ENCODE assay signal across 9 cellular contexts in the genomic region with DNA sequence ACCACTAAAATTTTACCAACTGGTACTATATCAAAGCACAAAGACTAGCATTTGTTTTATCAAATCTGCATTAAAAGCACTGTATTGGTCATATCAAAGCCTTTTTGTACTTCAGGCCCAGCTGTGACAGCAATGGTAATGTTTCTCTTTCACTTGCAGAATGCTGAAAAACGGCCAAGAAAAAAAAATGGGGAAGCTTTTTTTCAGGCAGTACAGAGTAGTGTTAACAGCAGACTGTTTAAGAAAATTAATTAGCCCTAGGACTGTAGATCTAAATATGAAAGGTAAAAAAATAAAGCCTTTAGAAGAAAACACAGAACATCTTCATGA. TPM values are rescaled to one million over a fixed set of nuclear protein-coding genes. Genes with fewer than 3 reads are reported as not detected.
DNase-seq lines count a peak whose midpoint lies in the region; ATAC-seq, FAIRE-seq and TF ChIP-seq lines count a peak whose summit lies in the region.
"Had no signal": no experiment of that assay in that cellular context is flagged by ENCODE, and none has a peak within 500 bp of the region (broad histone marks: within the 10 kb centered on the region; RNA-seq: fewer than 3 reads in every experiment).

No MANE protein-coding gene starts in this region.

- H3K9me3 ChIP-seq in osteoblast (ENCODE audit: low read depth, low read length), result no peaks in the 10 kb centered on the region

- H3K36me3 ChIP-seq in osteoblast (ENCODE audit: insufficient read depth, low read length), result no peaks in the 10 kb centered on the region

- H3K4me3 ChIP-seq in osteoblast (ENCODE audit: insufficient read depth, low read length), result peak overlapping the region; percentile 6

- peaks cover 40% of the 10 kb centered on the region for H4K20me1 ChIP-seq in osteoblast (ENCODE audit: insufficient read depth, low read length)

- H3K4me2 ChIP-seq in osteoblast (ENCODE audit: insufficient read depth, low read length), result peak overlapping the region; percentile 57

- H2AFZ ChIP-seq in osteoblast (ENCODE audit: low read length), result no peak overlapping the region

- DNase-seq in NOMO-1 (lab: John Stamatoyannopoulos, UW; ENCODE audit: unreplicated experiment in 2 of 2) (peak; percentile 71 to 86), osteoblast (ENCODE audit: insufficient read length, low spot score, missing footprints) (peak; percentile 70), SW480 (ENCODE audit: low spot score) (no peak), NCI-H146 (lab: John Stamatoyannopoulos, UW) (no peak), NCI-H526 treated with DMSO at 0.1 percent for 48 hours (lab: John Stamatoyannopoulos, UW) (no peak)

- peaks cover 14% of the 10 kb centered on the region for H3K4me1 ChIP-seq in osteoblast (ENCODE audit: insufficient read depth, low read length)

- H3K27me3 ChIP-seq in osteoblast (ENCODE audit: insufficient read depth, low read length), result no peaks in the 10 kb centered on the region

- no peak for TF ChIP-seq CTCF in osteoblast (IDR thresholded peaks at IDR 0.05; ENCODE audit: extremely low read depth, low read depth, low read length)

- ATAC-seq in GM21717 (IDR thresholded peaks at IDR 0.05; ENCODE audit: unreplicated experiment) (peak; percentile 64), HG03378 (IDR thresholded peaks at IDR 0.05; ENCODE audit: unreplicated experiment) (no peak)

- peak overlapping the region; percentile 9 for H3K27ac ChIP-seq in osteoblast (ENCODE audit: low read depth, low read length)

- H3K79me2 ChIP-seq in osteoblast (ENCODE audit: insufficient read depth, low read length), result peaks cover 97% of the 10 kb centered on the region

- FAIRE-seq in endometrium (lab: Jason Lieb, UNC), result peak; percentile 29
- FAIRE-seq: keratinocyte had no signal

RNA-seq across cellular contexts. Expression of a gene that starts 33.3 kb away (rescaled TPM):
- 176 and 183 TPM in 2 replicates for total RNA-seq in osteoblast

Comparison
In these comparisons a context has a peak if more than half of its experiments do, and no peak if none do; other contexts are left out.
1. DNase-seq: peak in NOMO-1 (2 of 2) and osteoblast (single experiment); none in SW480 (single experiment), NCI-H146 (single experiment) and NCI-H526 treated with DMSO at 0.1 percent for 48 hours (single experiment).